In the genomic region with DNA sequence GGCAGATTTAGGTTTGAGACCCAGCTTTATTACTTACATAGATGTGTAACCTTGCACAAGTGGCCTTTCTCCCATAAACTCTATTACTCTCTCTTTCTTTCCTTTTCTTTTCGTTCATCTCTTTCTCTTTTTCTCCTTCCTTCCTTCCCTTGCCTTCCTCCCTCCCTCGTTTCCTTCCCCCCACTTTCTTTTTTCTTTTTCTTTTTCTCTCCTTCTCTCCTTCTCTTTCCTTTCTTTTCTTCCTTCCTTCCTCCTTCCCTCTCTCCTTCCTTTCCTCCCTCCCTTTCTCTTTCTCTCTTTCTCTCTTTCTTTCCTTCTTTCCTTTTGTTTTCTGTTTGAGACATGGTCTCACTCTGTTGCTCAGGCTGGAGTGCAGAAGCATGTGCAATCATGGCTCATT, we compare ENCODE assay signal across 23 cellular contexts.
"Had no signal": no experiment of that assay in that cellular context is flagged by ENCODE, and none has a peak within 500 bp of the region (broad histone marks: within the 10 kb centered on the region; RNA-seq: fewer than 3 reads in every experiment).

No MANE protein-coding gene starts in this region.

- H3K4me3 ChIP-seq: colonic mucosa, coronary artery, dorsolateral prefrontal cortex, esophagus muscularis mucosa, esophagus squamous epithelium, gastrocnemius medialis, gastroesophageal sphincter, heart left ventricle, heart right ventricle had no signal

- H3K4me1 ChIP-seq: colonic mucosa, esophagus muscularis mucosa, esophagus squamous epithelium, foreskin keratinocyte, gastrocnemius medialis, gastroesophageal sphincter, heart left ventricle, heart right ventricle had no signal

- DNase-seq: colonic mucosa; cortex of kidney; dermis blood vessel endothelial cell; dorsolateral prefrontal cortex; effector CD4-positive, alpha-beta T cell; effector CD8-positive, alpha-beta T cell; effector memory CD4-positive, alpha-beta T cell; effector memory CD8-positive, alpha-beta T cell; endodermal cell; erythroblast; esophagus squamous epithelium; foreskin fibroblast; foreskin keratinocyte; foreskin melanocyte; gastrocnemius medialis; glutamatergic neuron; head of caudate nucleus; heart left ventricle; heart right ventricle had no signal

- H3K36me3 ChIP-seq: colonic mucosa, esophagus muscularis mucosa, esophagus squamous epithelium, gastrocnemius medialis, gastroesophageal sphincter, heart left ventricle, heart right ventricle had no signal

- H3K27ac ChIP-seq: colonic mucosa, coronary artery, dorsolateral prefrontal cortex, epithelial cell of prostate, esophagus muscularis mucosa, esophagus squamous epithelium, foreskin keratinocyte, gastrocnemius medialis, gastroesophageal sphincter, heart left ventricle, heart right ventricle had no signal

- H3K9me3 ChIP-seq: colonic mucosa, esophagus muscularis mucosa, esophagus squamous epithelium, gastroesophageal sphincter had no signal
